Comparison of ENCODE assay signal across 8 cellular contexts in genomic region chr9:94681508-94681907, GRCh38. TPM values are rescaled to one million over a fixed set of nuclear protein-coding genes. Genes with fewer than 3 reads are reported as not detected.
DNase-seq lines count a peak whose midpoint lies in the region; ATAC-seq and TF ChIP-seq lines count a peak whose summit lies in the region.

No MANE protein-coding gene starts in this region.

- CTCF ChIA-PET in MCF 10A (lab: Yijun Ruan, JAX), result interaction anchor here (0.5 to 20.7 kb wide), 58 partner anchors 8 to 1537 kb away, joined by 3 to 457 read pairs (median 4); partner anchors contain the start of gene AOPEP

- H3K27ac Mint-ChIP-seq in MCF 10A (ENCODE audit: low read depth, unreplicated experiment), result no peak overlapping the region

- H2AFZ ChIP-seq in smooth muscle cell (ENCODE audit: low read depth), result peak overlapping the region; percentile 94

- no peaks in the 10 kb centered on the region for H3K27me3 ChIP-seq in smooth muscle cell (ENCODE audit: low read depth)

- H3K27ac ChIP-seq in VCaP (peak overlapping the region; percentile 41; the same call in 1 of the 2 replicates), smooth muscle cell (ENCODE audit: low read depth) (peak overlapping the region; percentile 28)

- no peaks in the 10 kb centered on the region for H3K79me2 ChIP-seq in smooth muscle cell (ENCODE audit: low read depth)

- H3K27me3 Mint-ChIP-seq in MCF 10A (ENCODE audit: insufficient read depth, unreplicated experiment), result no peaks in the 10 kb centered on the region

- no TSS peak for BruUV-seq in MCF 10A (replicated peaks; lab: Mats Ljungman, UMichigan)

- no peaks in the 10 kb centered on the region for H3K4me1 ChIP-seq in smooth muscle cell (ENCODE audit: low read depth)

- H3K4me2 ChIP-seq in smooth muscle cell, result peak overlapping the region; percentile 38

- intact Hi-C loops in MCF 10A (cut with micrococcal nuclease), result loop anchor here (1.0 to 5.0 kb wide), 5 partner anchors 102 to 1536 kb away; no protein-coding TSS in a partner anchor

- 13% methylated on average over 7 of the region's 7 CpGs for WGBS in smooth muscle cell (ENCODE audit: low lambda C conversion rate)

- no peak overlapping the region for H3K4me3 ChIP-seq in smooth muscle cell

- peaks cover 5% of the 10 kb centered on the region for H3K36me3 Mint-ChIP-seq in MCF 10A (ENCODE audit: insufficient read depth, unreplicated experiment)

- H3K36me3 ChIP-seq in smooth muscle cell (ENCODE audit: low read depth), result no peaks in the 10 kb centered on the region

- H3F3A ChIP-seq in smooth muscle cell (ENCODE audit: low read depth), result peaks cover 3% of the 10 kb centered on the region

- no peaks in the 10 kb centered on the region for H4K20me1 ChIP-seq in smooth muscle cell (ENCODE audit: low read depth)

- no peaks in the 10 kb centered on the region for H3K9me3 Mint-ChIP-seq in MCF 10A (ENCODE audit: unreplicated experiment)

- H3K4me1 Mint-ChIP-seq in MCF 10A (ENCODE audit: insufficient read depth, unreplicated experiment), result no peaks in the 10 kb centered on the region

- peak; percentile 55 for TF ChIP-seq CTCF in GM20000 (IDR thresholded peaks at IDR 0.05; ENCODE audit: extremely low read depth, missing control alignments)
- TF ChIP-seq CTCF in VCaP (conservative IDR thresholded peaks at IDR 0.05), result peak; percentile 82
- peak; percentile 81 for TF ChIP-seq CTCF in MCF 10A (IDR thresholded peaks at IDR 0.05; ENCODE audit: unreplicated experiment)
- peak; percentile 81 for TF ChIP-seq CTCF in smooth muscle cell (IDR thresholded peaks at IDR 0.05; ENCODE audit: borderline replicate concordance, insufficient read depth, poor library complexity, severe bottlenecking)

- no peak overlapping the region for H3K9ac ChIP-seq in smooth muscle cell (ENCODE audit: low read depth)

- POLR2A ChIA-PET in MCF 10A (lab: Yijun Ruan, JAX), result interaction anchor here (0.6 to 2.8 kb wide), 11 partner anchors 9 to 487 kb away, joined by 3 to 31 read pairs (median 4); no protein-coding TSS in a partner anchor

- H3K9me3 ChIP-seq in smooth muscle cell (replicated peaks; ENCODE audit: low read depth), result no peaks in the 10 kb centered on the region

- DNase-seq in AML-193 (lab: John Stamatoyannopoulos, UW) (peak; percentile 31 to 63), GM20000 (ENCODE audit: low spot score) (peak; percentile 73), NCI-H2081 treated with DMSO at 0.1 percent for 48 hours (lab: John Stamatoyannopoulos, UW) (peak; percentile 23), MCF 10A (ENCODE audit: unreplicated experiment) (peak; percentile 76), iPS-NIHi7 (ENCODE audit: extremely low spot score) (peak; percentile 79), smooth muscle cell (lab: John Stamatoyannopoulos, UW; ENCODE audit: unreplicated experiment) (peak; percentile 19)

- ATAC-seq in HG02973 (IDR thresholded peaks at IDR 0.05; ENCODE audit: unreplicated experiment), result no peak

- H3K4me3 Mint-ChIP-seq in MCF 10A (ENCODE audit: unreplicated experiment), result no peak overlapping the region

RNA-seq across cellular contexts. Expression of gene FBP1, which starts 42.2 kb away (rescaled TPM):
- total RNA-seq in MCF 10A (2022), result not detected in 2 replicates
- 0.22 TPM in 1 of 2 replicates, not detected in the other for total RNA-seq in smooth muscle cell
- polyA plus RNA-seq in smooth muscle cell, result 0.70 and 1.6 TPM in 2 replicates

RNA-seq across cellular contexts. Expression of gene AOPEP, which starts 45.0 kb away (rescaled TPM):
- total RNA-seq in MCF 10A (2022) (32.4 and 34.6 TPM in 2 replicates), smooth muscle cell (70.4 and 94.9 TPM in 2 replicates)
- polyA plus RNA-seq in smooth muscle cell, result 52.7 and 63.1 TPM in 2 replicates

Comparison
In these comparisons a context has a peak if more than half of its experiments do, and no peak if none do; other contexts are left out.
1. DNase-seq: peak in every context shown above with its lines; median percentile 79 in iPS-NIHi7; 76 in MCF 10A; 73 in GM20000; 47 in AML-193; 23 in NCI-H2081 treated with DMSO at 0.1 percent for 48 hours; 19 in smooth muscle cell.